22 cellular contexts compared by ENCODE assay signal in the genomic region with DNA sequence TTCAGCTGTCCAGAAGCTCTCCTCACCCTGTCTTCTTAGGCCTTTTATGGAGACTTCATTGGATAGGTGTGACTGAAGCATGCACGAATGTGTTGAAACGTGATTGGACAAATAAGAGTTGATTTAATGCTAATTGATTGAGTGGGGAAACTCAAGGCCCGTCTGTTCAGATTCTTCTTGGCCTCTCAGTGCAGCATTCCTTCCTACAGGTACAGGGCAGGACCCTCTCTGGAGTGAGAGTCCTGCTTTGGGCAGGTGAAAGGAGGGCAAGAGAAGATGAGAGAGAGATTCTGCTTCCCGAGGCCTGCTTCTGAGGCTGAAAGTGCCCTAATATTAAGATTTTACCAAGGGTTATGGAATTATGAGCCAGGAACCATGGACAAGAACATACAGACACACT.
"Had no signal": no experiment of that assay in that cellular context is flagged by ENCODE, and none has a peak within 500 bp of the region (broad histone marks: within the 10 kb centered on the region; RNA-seq: fewer than 3 reads in every experiment).

No MANE protein-coding gene starts in this region.

- H3K27ac Mint-ChIP-seq: activated CD8-positive, alpha-beta memory T cell treated with anti-CD3 and anti-CD28 coated beads, Interleukin-2, amount 10 ng/mL, durations not matched to agents 7 days and 5 days; activated naive CD8-positive, alpha-beta T cell; activated T-helper 17 cell treated with anti-CD3 and anti-CD28 coated beads, Interleukin-2, amount 50 U/mL, for 72 hours; brain had no signal

- ATAC-seq: activated CD8-positive, alpha-beta memory T cell treated with anti-CD3 and anti-CD28 coated beads, Interleukin-2, amount 10 ng/mL, durations not matched to agents 7 days and 5 days; activated T-cell treated with anti-CD3 and anti-CD28 coated beads, Interleukin-2, amount 50 U/mL, for 4 hours; activated T-helper 17 cell treated with anti-CD3 and anti-CD28 coated beads, Interleukin-2, amount 50 U/mL, for 72 hours had no signal

- H3K4me3 ChIP-seq: SK-N-MC had no signal

- H3K4me3 Mint-ChIP-seq: activated CD8-positive, alpha-beta memory T cell treated with anti-CD3 and anti-CD28 coated beads, Interleukin-2, amount 10 ng/mL, durations not matched to agents 7 days and 5 days; activated naive CD4-positive, alpha-beta T cell treated with anti-CD3 and anti-CD28 coated beads for 36 hours; activated naive CD8-positive, alpha-beta T cell; activated T-cell treated with anti-CD3 and anti-CD28 coated beads, Interleukin-2, amount 50 U/mL, for 4 hours; activated T-helper 17 cell treated with anti-CD3 and anti-CD28 coated beads, Interleukin-2, amount 50 U/mL, for 72 hours; brain had no signal

- H3K4me1 Mint-ChIP-seq: brain had no signal

- DNase-seq: activated CD4-positive, CD25-positive, alpha-beta regulatory T cell; activated CD8-positive, alpha-beta memory T cell treated with anti-CD3 and anti-CD28 coated beads, Interleukin-2, amount 10 ng/mL, durations not matched to agents 7 days and 5 days; activated gamma-delta T cell; activated naive CD4-positive, alpha-beta T cell treated with anti-CD3 and anti-CD28 coated beads for 36 hours; activated T-cell treated with anti-CD3 and anti-CD28 coated beads, Interleukin-2, amount 50 U/mL, for 4 hours; amygdala; Karpas-422; MM.1S; NCI-H1105; NCI-H1436; NCI-H1694 treated with DMSO at 0.1 percent for 48 hours; NCI-H2029 treated with DMSO at 0.1 percent for 48 hours; NCI-H345; NCI-H510A; NCI-H526 treated with DMSO at 0.1 percent for 48 hours; NCI-H82; T-helper 1 cell had no signal

- H3K27ac ChIP-seq: SK-N-MC, VCaP had no signal

- H3K9me3 Mint-ChIP-seq: activated T-cell treated with anti-CD3 and anti-CD28 coated beads, Interleukin-2, amount 50 U/mL, for 4 hours; activated T-helper 17 cell treated with anti-CD3 and anti-CD28 coated beads, Interleukin-2, amount 50 U/mL, for 72 hours had no signal

- H3K27me3 Mint-ChIP-seq: activated CD8-positive, alpha-beta memory T cell treated with anti-CD3 and anti-CD28 coated beads, Interleukin-2, amount 10 ng/mL, durations not matched to agents 7 days and 5 days; activated naive CD8-positive, alpha-beta T cell; activated T-helper 17 cell treated with anti-CD3 and anti-CD28 coated beads, Interleukin-2, amount 50 U/mL, for 72 hours; brain had no signal
